Comparison of ENCODE assay signal across 28 cellular contexts in genomic region chr6:17995414-17995813, GRCh38.
"Had no signal": no experiment of that assay in that cellular context is flagged by ENCODE, and none has a peak within 500 bp of the region (broad histone marks: within the 10 kb centered on the region; RNA-seq: fewer than 3 reads in every experiment).

No MANE protein-coding gene starts in this region.

- H3K27ac ChIP-seq: neural progenitor cell, ovary, parathyroid adenoma, psoas muscle, right lobe of liver, sigmoid colon, stomach, thoracic aorta, thyroid gland, tibial nerve, upper lobe of left lung, vagina had no signal

- H3K36me3 ChIP-seq: neural progenitor cell, ovary, right lobe of liver, sigmoid colon, stomach, thoracic aorta, thyroid gland, tibial nerve, upper lobe of left lung, vagina had no signal

- H3K9me3 Mint-ChIP-seq: natural killer cell; nephron; neural progenitor cell; stimulated activated effector memory CD8-positive, alpha-beta T cell treated with anti-CD3 and anti-CD28 coated beads, Interleukin-12 subunit alpha, Interleukin-12 subunit beta, amount 100 ng/mL, for 72 hours; stimulated activated naive B cell treated with anti-CD40 and anti-IgM and Interleukin-4, amounts not matched to agents 10 μg/mL and 1 μg/mL and 100 μg/mL, for 72 hours; stimulated activated naive CD8-positive, alpha-beta T cell treated with anti-CD3 and anti-CD28 coated beads, Interleukin-15, Interleukin-2, amounts not matched to agents 100 ng/mL and 50 ng/mL, for 24 hours had no signal

- H3K4me3 Mint-ChIP-seq: natural killer cell; nephron; neural progenitor cell; stimulated activated effector memory CD8-positive, alpha-beta T cell treated with anti-CD3 and anti-CD28 coated beads, Interleukin-12 subunit alpha, Interleukin-12 subunit beta, amount 100 ng/mL, for 72 hours; stimulated activated naive B cell treated with anti-CD40 and anti-IgM and Interleukin-4, amounts not matched to agents 10 μg/mL and 1 μg/mL and 100 μg/mL, for 72 hours; stimulated activated naive CD8-positive, alpha-beta T cell treated with anti-CD3 and anti-CD28 coated beads, Interleukin-15, Interleukin-2, amounts not matched to agents 100 ng/mL and 50 ng/mL, for 24 hours had no signal

- H3K4me3 ChIP-seq: neural progenitor cell, ovary, psoas muscle, right lobe of liver, sigmoid colon, stomach, thoracic aorta, thyroid gland, tibial nerve, upper lobe of left lung, vagina had no signal

- DNase-seq: natural killer cell; occipital lobe; ovary; posterior cingulate gyrus; psoas muscle; right cardiac atrium; right lobe of liver; sigmoid colon; small intestine; stimulated activated CD4-positive, alpha-beta T cell treated with anti-CD3 and anti-CD28 coated beads, Interleukin-15, amount 100 ng/mL, for 24 hours; stimulated activated CD4-positive, alpha-beta T cell treated with anti-CD3 and anti-CD28 coated beads, Interleukin-2, amount 100 ng/mL, for 24 hours; stimulated activated CD4-positive, alpha-beta T cell treated with anti-CD3 and anti-CD28 coated beads, Interleukin-2, amount 100 ng/mL, for 48 hours; stimulated activated CD4-positive, alpha-beta T cell treated with anti-CD3 and anti-CD28 coated beads, Interleukin-4, amount 100 ng/mL, for 24 hours; stimulated activated naive B cell treated with anti-CD40 and anti-IgM and Interleukin-4, amounts not matched to agents 10 μg/mL and 1 μg/mL and 100 μg/mL, for 72 hours; stimulated activated naive CD4-positive, alpha-beta T cell treated with Interleukin-2 at 50 U/mL for 16 hours; stomach; thyroid gland; trophoblast cell; upper lobe of left lung had no signal

- H3K4me2 ChIP-seq: neural progenitor cell had no signal

- H3K79me2 ChIP-seq: parathyroid adenoma had no signal

- H2AFZ ChIP-seq: neural progenitor cell, parathyroid adenoma had no signal

- H3K27ac Mint-ChIP-seq: natural killer cell; nephron; progenitor cell of endocrine pancreas; stimulated activated effector memory CD8-positive, alpha-beta T cell treated with anti-CD3 and anti-CD28 coated beads, Interleukin-12 subunit alpha, Interleukin-12 subunit beta, amount 100 ng/mL, for 72 hours; stimulated activated naive B cell treated with anti-CD40 and anti-IgM and Interleukin-4, amounts not matched to agents 10 μg/mL and 1 μg/mL and 100 μg/mL, for 72 hours; stimulated activated naive CD8-positive, alpha-beta T cell treated with anti-CD3 and anti-CD28 coated beads, Interleukin-15, Interleukin-2, amounts not matched to agents 100 ng/mL and 50 ng/mL, for 24 hours had no signal

- H3K9me3 ChIP-seq: ovary, psoas muscle, right lobe of liver, sigmoid colon, stomach, thoracic aorta, thyroid gland, tibial nerve, upper lobe of left lung, vagina had no signal

- H3K36me3 Mint-ChIP-seq: natural killer cell; neural progenitor cell; stimulated activated effector memory CD8-positive, alpha-beta T cell treated with anti-CD3 and anti-CD28 coated beads, Interleukin-12 subunit alpha, Interleukin-12 subunit beta, amount 100 ng/mL, for 72 hours; stimulated activated naive B cell treated with anti-CD40 and anti-IgM and Interleukin-4, amounts not matched to agents 10 μg/mL and 1 μg/mL and 100 μg/mL, for 72 hours had no signal

- H3K4me1 ChIP-seq: neural progenitor cell, parathyroid adenoma, psoas muscle, right lobe of liver, sigmoid colon, stomach, thyroid gland, upper lobe of left lung had no signal

- ATAC-seq: natural killer cell; psoas muscle; right cardiac atrium; right lobe of liver; stimulated activated effector memory CD8-positive, alpha-beta T cell treated with anti-CD3 and anti-CD28 coated beads, Interleukin-12 subunit alpha, Interleukin-12 subunit beta, amount 100 ng/mL, for 72 hours; stimulated activated naive B cell treated with anti-CD40 and anti-IgM and Interleukin-4, amounts not matched to agents 10 μg/mL and 1 μg/mL and 100 μg/mL, for 72 hours had no signal

- H3K27me3 ChIP-seq: neural progenitor cell, ovary, right lobe of liver, sigmoid colon, stomach, thyroid gland, tibial nerve, upper lobe of left lung, vagina had no signal

- H3K4me1 Mint-ChIP-seq: nephron; neural progenitor cell; stimulated activated effector memory CD8-positive, alpha-beta T cell treated with anti-CD3 and anti-CD28 coated beads, Interleukin-12 subunit alpha, Interleukin-12 subunit beta, amount 100 ng/mL, for 72 hours had no signal

- H3K9ac ChIP-seq: neural progenitor cell, parathyroid adenoma had no signal
